In genomic region chrX:47384502-47384901, GRCh38 we compare ENCODE assay signal across 8 cellular contexts. TPM values are rescaled to one million over a fixed set of nuclear protein-coding genes. Genes with fewer than 3 reads are reported as not detected.
DNase-seq lines count a peak whose midpoint lies in the region; ATAC-seq and TF ChIP-seq lines count a peak whose summit lies in the region.

No MANE protein-coding gene starts in this region.

- H3K4me1 ChIP-seq in psoas muscle = no peaks in the 10 kb centered on the region

- intact Hi-C loops in cardiac septum (cut with DNase I) = no loop called here
- intact Hi-C loops in psoas muscle (cut with DNase I) = loop anchor here (1.0 to 10.0 kb wide), 3 partner anchors 140 to 191 kb away; partner anchors contain the start of gene UBA1 (in 1 of the 2)

- no peak overlapping the region for H3K4me3 ChIP-seq in psoas muscle

- H3K27ac ChIP-seq in psoas muscle = no peak overlapping the region

- WGBS in psoas muscle, 3 donors = 4 to 11% (median 7%) methylated on average over 8 of the region's 8 CpGs

- peaks cover 0 to 9% (median 0%) of the 10 kb centered on the region in 3 donors for H3K27me3 ChIP-seq in psoas muscle (ENCODE audit: insufficient read depth in 3 of 3, low read length in 2 of 3)

- peak; percentile 40 for DNase-seq in GDM1 (lab: John Stamatoyannopoulos, UW)
- DNase-seq in NAMALWA (ENCODE audit: low spot score) = peak; percentile 73
- DNase-seq in SKM-1 (lab: John Stamatoyannopoulos, UW; ENCODE audit: unreplicated experiment) = peak; percentile 12
- peak; percentile 62 for DNase-seq in activated naive CD4-positive, alpha-beta T cell treated with anti-CD3 and anti-CD28 coated beads, Interleukin-2, amount 50 U/mL, for 16 hours
- peak; percentile 76 for DNase-seq in cardiac septum (ENCODE audit: low spot score)
- DNase-seq in psoas muscle = no peak

- ATAC-seq in psoas muscle (peak in 3 of 4 donors; percentile 56 to 71 (median 58)), GM21515 (IDR thresholded peaks at IDR 0.05; ENCODE audit: unreplicated experiment) (no peak), GM21381 (IDR thresholded peaks at IDR 0.05; ENCODE audit: unreplicated experiment) (no peak)

- H3K36me3 ChIP-seq in psoas muscle (ENCODE audit: insufficient read depth in 1 of 2, low read depth in 1 of 2) = no peaks in the 10 kb centered on the region

- peak; percentile 67 for TF ChIP-seq CTCF in psoas muscle (IDR thresholded peaks at IDR 0.05)

- H3K9me3 ChIP-seq in psoas muscle = no peaks in the 10 kb centered on the region

RNA-seq across cellular contexts. Expression of gene ZNF157, which starts 14.1 kb away (rescaled TPM):
- total RNA-seq in cardiac septum = 0.11 TPM
- total RNA-seq in psoas muscle = not detected
- polyA plus RNA-seq in psoas muscle = under 1 TPM in 2 of 3 donors, not detected in 1; 0.07 to 0.17 TPM

Comparison
In these comparisons a context has a peak if more than half of its experiments do, and no peak if none do; other contexts are left out.
1. DNase-seq: peak in GDM1 (single experiment), NAMALWA (single experiment), SKM-1 (single experiment), activated naive CD4-positive, alpha-beta T cell treated with anti-CD3 and anti-CD28 coated beads, Interleukin-2, amount 50 U/mL, for 16 hours (single experiment) and cardiac septum (single experiment); none in psoas muscle (0 of 2).
2. ATAC-seq: peak in psoas muscle (3 of 4); none in GM21515 (single experiment) and GM21381 (single experiment).